ENCODE assay signal across 12 cellular contexts in the genomic region with DNA sequence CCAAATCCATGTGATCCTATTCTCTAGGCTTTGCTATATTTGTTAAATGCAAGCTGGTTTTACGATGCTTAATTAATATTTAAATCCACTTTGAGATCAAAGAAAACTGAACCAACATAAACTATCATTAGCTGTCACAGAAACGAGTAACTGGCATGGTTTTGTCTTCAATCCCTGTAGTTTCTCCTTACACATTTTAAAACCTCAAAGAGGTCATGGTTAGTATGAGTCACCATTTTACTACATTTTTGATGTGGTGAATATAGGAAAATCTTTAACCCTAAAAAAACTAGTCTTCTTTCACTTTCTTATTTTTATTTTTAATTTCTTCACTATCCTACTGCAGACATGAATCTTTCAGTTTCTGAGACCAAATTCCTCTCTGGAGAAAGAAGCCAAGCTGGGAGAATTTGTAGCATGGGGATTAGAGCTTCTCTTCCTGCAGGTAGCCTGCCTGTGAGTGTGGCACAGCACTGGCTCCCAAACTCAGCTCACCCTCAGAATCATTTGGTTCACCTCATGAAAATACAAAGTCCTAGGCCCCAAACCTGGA. TPM values are rescaled to one million over a fixed set of nuclear protein-coding genes. Genes with fewer than 3 reads are reported as not detected.
A peak's percentile ranks its signal among the peaks of the same experiment; 100 is the strongest.
DNase-seq lines count a peak whose midpoint lies in the region; ATAC-seq and TF ChIP-seq lines count a peak whose summit lies in the region.
"Had no signal": no experiment of that assay in that cellular context is flagged by ENCODE, and none has a peak within 500 bp of the region (broad histone marks: within the 10 kb centered on the region; RNA-seq: fewer than 3 reads in every experiment).

No MANE protein-coding gene starts in this region.

- H3K9ac ChIP-seq in adipocyte (ENCODE audit: low read length) = no peak overlapping the region

- H3K9me3 Mint-ChIP-seq in activated CD4-positive, alpha-beta T cell treated with anti-CD3 and anti-CD28 coated beads for 36 hours (ENCODE audit: low read depth) = peaks cover 2% of the 10 kb centered on the region
- no peaks in the 10 kb centered on the region for H3K9me3 Mint-ChIP-seq in stimulated activated effector memory CD8-positive, alpha-beta T cell treated with anti-CD3 and anti-CD28 coated beads, Interleukin-12 subunit alpha, Interleukin-12 subunit beta, amount 100 ng/mL, for 72 hours

- H3K27me3 ChIP-seq in adipocyte (replicated peaks; ENCODE audit: control insufficient read depth, insufficient read depth, low read length) = no peaks in the 10 kb centered on the region
- no peaks in the 10 kb centered on the region for H3K27me3 ChIP-seq in WERI-Rb-1 (ENCODE audit: insufficient read depth, low read depth, severe bottlenecking)

- H3K36me3 ChIP-seq in adipocyte (ENCODE audit: control insufficient read depth, insufficient read depth, low read length, severe bottlenecking) (no peaks in the 10 kb centered on the region), WERI-Rb-1 (no peaks in the 10 kb centered on the region)

- H3K4me3 Mint-ChIP-seq in activated CD4-positive, alpha-beta T cell treated with anti-CD3 and anti-CD28 coated beads for 36 hours = no peak overlapping the region
- no peak overlapping the region for H3K4me3 Mint-ChIP-seq in stimulated activated effector memory CD8-positive, alpha-beta T cell treated with anti-CD3 and anti-CD28 coated beads, Interleukin-12 subunit alpha, Interleukin-12 subunit beta, amount 100 ng/mL, for 72 hours

- POLR2A ChIA-PET in activated CD4-positive, alpha-beta T cell treated with anti-CD3 and anti-CD28 coated beads for 36 hours (lab: Charles Lee) = interaction anchor here (0.9 kb wide), 1 partner anchor 38 kb away, joined by 6 read pairs; no protein-coding TSS in a partner anchor

- no peak for TF ChIP-seq CTCF in WERI-Rb-1 (IDR thresholded peaks at IDR 0.05; ENCODE audit: low read depth, low read length)

- ATAC-seq in activated CD4-positive, alpha-beta T cell treated with anti-CD3 and anti-CD28 coated beads for 36 hours = peak; percentile 85
- peak; percentile 88 for ATAC-seq in stimulated activated effector memory CD8-positive, alpha-beta T cell treated with anti-CD3 and anti-CD28 coated beads, Interleukin-12 subunit alpha, Interleukin-12 subunit beta, amount 100 ng/mL, for 72 hours
- no peak for ATAC-seq in GM19397 (IDR thresholded peaks at IDR 0.05; ENCODE audit: unreplicated experiment)

- no peak overlapping the region for H3K27ac ChIP-seq in WERI-Rb-1

- H3K4me1 ChIP-seq in adipocyte (ENCODE audit: control insufficient read depth, insufficient read depth, low read length) = peaks cover 28% of the 10 kb centered on the region

- CTCF ChIA-PET in activated CD4-positive, alpha-beta T cell treated with anti-CD3 and anti-CD28 coated beads for 36 hours (lab: Charles Lee) = interaction anchor here (0.9 to 1.4 kb wide), 5 partner anchors 12 to 139 kb away, joined by 3 to 5 read pairs (median 3); no protein-coding TSS in a partner anchor

- peaks cover 21% of the 10 kb centered on the region for H3K27me3 Mint-ChIP-seq in activated CD4-positive, alpha-beta T cell treated with anti-CD3 and anti-CD28 coated beads for 36 hours

- no peak for DNase-seq in activated CD4-positive, alpha-beta T cell treated with anti-CD3 and anti-CD28 coated beads for 36 hours
- DNase-seq in activated CD4-positive, alpha-beta T cell treated with anti-CD3 and anti-CD28 coated beads for 48 hours = no peak
- peak; percentile 22 to 31 for DNase-seq in Kasumi-1 (lab: John Stamatoyannopoulos, UW)
- peak; percentile 60 for DNase-seq in adipocyte (ENCODE audit: low read depth)
- no peak for DNase-seq in stimulated activated effector memory CD8-positive, alpha-beta T cell treated with anti-CD3 and anti-CD28 coated beads, Interleukin-12 subunit alpha, Interleukin-12 subunit beta, amount 100 ng/mL, for 72 hours (ENCODE audit: low spot score in 2 of 2)
- no peak for DNase-seq in WERI-Rb-1
- DNase-seq in midbrain (lab: John Stamatoyannopoulos, UW) = no peak
- DNase-seq: KBM-7, RPMI8226, substantia nigra had no signal

- peaks cover 22% of the 10 kb centered on the region for H3K4me1 Mint-ChIP-seq in activated CD4-positive, alpha-beta T cell treated with anti-CD3 and anti-CD28 coated beads for 36 hours
- peaks cover 23% of the 10 kb centered on the region for H3K4me1 Mint-ChIP-seq in stimulated activated effector memory CD8-positive, alpha-beta T cell treated with anti-CD3 and anti-CD28 coated beads, Interleukin-12 subunit alpha, Interleukin-12 subunit beta, amount 100 ng/mL, for 72 hours

- no peaks in the 10 kb centered on the region for H3K9me3 ChIP-seq in adipocyte (ENCODE audit: control insufficient read depth, low read length)
- H3K9me3 ChIP-seq in WERI-Rb-1 (ENCODE audit: severe bottlenecking) = no peaks in the 10 kb centered on the region

- no peak overlapping the region for H3K27ac Mint-ChIP-seq in activated CD4-positive, alpha-beta T cell treated with anti-CD3 and anti-CD28 coated beads for 36 hours
- peak overlapping the region; percentile 50 for H3K27ac Mint-ChIP-seq in stimulated activated effector memory CD8-positive, alpha-beta T cell treated with anti-CD3 and anti-CD28 coated beads, Interleukin-12 subunit alpha, Interleukin-12 subunit beta, amount 100 ng/mL, for 72 hours

- no peaks in the 10 kb centered on the region for H3K36me3 Mint-ChIP-seq in activated CD4-positive, alpha-beta T cell treated with anti-CD3 and anti-CD28 coated beads for 36 hours (ENCODE audit: low read depth)
- H3K36me3 Mint-ChIP-seq in stimulated activated effector memory CD8-positive, alpha-beta T cell treated with anti-CD3 and anti-CD28 coated beads, Interleukin-12 subunit alpha, Interleukin-12 subunit beta, amount 100 ng/mL, for 72 hours = peaks cover 5% of the 10 kb centered on the region

- intact Hi-C loops in activated CD4-positive, alpha-beta T cell treated with anti-CD3 and anti-CD28 coated beads for 36 hours (cut with DNase I, micrococcal nuclease) = loop anchor here (1.0 to 10.0 kb wide), 8 partner anchors 31 to 1032 kb away; no protein-coding TSS in a partner anchor

- H3K4me3 ChIP-seq in adipocyte (ENCODE audit: low read length) (no peak overlapping the region), WERI-Rb-1 (ENCODE audit: low read depth, low read length) (no peak overlapping the region)

RNA-seq across cellular contexts. Expression of a gene that starts 8.7 kb away (rescaled TPM):
- not detected for total RNA-seq in activated CD4-positive, alpha-beta T cell treated with anti-CD3 and anti-CD28 coated beads for 36 hours
- total RNA-seq: liver had no signal

RNA-seq across cellular contexts. Expression of a gene that starts 34.0 kb away (rescaled TPM):
- not detected for total RNA-seq in activated CD4-positive, alpha-beta T cell treated with anti-CD3 and anti-CD28 coated beads for 36 hours

RNA-seq across cellular contexts. Expression of a gene that starts 57.8 kb away (rescaled TPM):
- under 1 TPM; 0.37 TPM for total RNA-seq in activated CD4-positive, alpha-beta T cell treated with anti-CD3 and anti-CD28 coated beads for 36 hours

Comparison
In these comparisons a context has a peak if more than half of its experiments do, and no peak if none do; other contexts are left out.
1. DNase-seq: peak in Kasumi-1 (2 of 2) and adipocyte (single experiment); none in activated CD4-positive, alpha-beta T cell treated with anti-CD3 and anti-CD28 coated beads for 36 hours (single experiment), activated CD4-positive, alpha-beta T cell treated with anti-CD3 and anti-CD28 coated beads for 48 hours (single experiment), stimulated activated effector memory CD8-positive, alpha-beta T cell treated with anti-CD3 and anti-CD28 coated beads, Interleukin-12 subunit alpha, Interleukin-12 subunit beta, amount 100 ng/mL, for 72 hours (0 of 2), WERI-Rb-1 (single experiment) and midbrain (single experiment).